ENCODE assay signal across 1 cellular context in genomic region chr3:183635431-183636220, GRCh38.
TF ChIP-seq lines count a peak whose summit lies in the region.

TSS of gene KLHL24 (plus strand) at chr3:183635623. CDS start at chr3:183650357, 14,734 bp downstream.

TF ChIP-seq in HepG2, 621 proteins besides CTCF, POLR2A, EP300 and RAD21 (continued from another document and continues in another):
- TF ChIP-seq ZNF83 (CRISPR knock-in tag; IDR thresholded peaks at IDR 0.05; ENCODE audit: borderline replicate concordance), result no peak
- no peak for TF ChIP-seq ZNF609 (CRISPR knock-in tag; IDR thresholded peaks at IDR 0.05; ENCODE audit: borderline replicate concordance)
- no peak for TF ChIP-seq ETV6 (CRISPR knock-in tag; conservative IDR thresholded peaks at IDR 0.05)
- no peak for TF ChIP-seq ZNF10 (CRISPR knock-in tag; IDR thresholded peaks at IDR 0.05; ENCODE audit: borderline replicate concordance, low read depth)
- TF ChIP-seq ISL2 (CRISPR knock-in tag; IDR thresholded peaks at IDR 0.05), result no peak; the same call in 1 of the 2 replicates
- TF ChIP-seq DNMT1 (CRISPR knock-in tag; IDR thresholded peaks at IDR 0.05), result no peak
- TF ChIP-seq MXD3 (CRISPR knock-in tag; IDR thresholded peaks at IDR 0.05), result peak; percentile 47; the same call in 1 of the 2 replicates
- no peak for TF ChIP-seq TOE1 (CRISPR knock-in tag; IDR thresholded peaks at IDR 0.05)
- TF ChIP-seq FOXA3 (CRISPR knock-in tag; IDR thresholded peaks at IDR 0.05), result no peak
- TF ChIP-seq GPN1 (CRISPR knock-in tag; IDR thresholded peaks at IDR 0.05; ENCODE audit: borderline replicate concordance), result no peak
- peak; percentile 47; the same call in 1 of the 2 replicates for TF ChIP-seq POLR2AphosphoS5 (IDR thresholded peaks at IDR 0.05; ENCODE audit: low read depth, low read length)
- peak; percentile 7 for TF ChIP-seq TEAD3 (CRISPR knock-in tag; optimal IDR thresholded peaks at IDR 0.05; ENCODE audit: borderline replicate concordance)
- TF ChIP-seq ZFP91 (CRISPR knock-in tag; IDR thresholded peaks at IDR 0.05; ENCODE audit: borderline replicate concordance), result peak; percentile 5; the same call in 1 of the 2 replicates
- no peak for TF ChIP-seq PPARG (CRISPR knock-in tag; conservative IDR thresholded peaks at IDR 0.05)
- TF ChIP-seq ZNF746 (CRISPR knock-in tag; IDR thresholded peaks at IDR 0.05), result no peak
- TF ChIP-seq ZHX1 (CRISPR knock-in tag; IDR thresholded peaks at IDR 0.05; ENCODE audit: low read depth), result no peak
- no peak for TF ChIP-seq NKX3-1 (CRISPR knock-in tag; IDR thresholded peaks at IDR 0.05)
- no peak for TF ChIP-seq HHEX (CRISPR knock-in tag; IDR thresholded peaks at IDR 0.05)
- TF ChIP-seq ZNF512B (CRISPR knock-in tag; IDR thresholded peaks at IDR 0.05; ENCODE audit: borderline replicate concordance), result no peak
- TF ChIP-seq NFAT5 (CRISPR knock-in tag; IDR thresholded peaks at IDR 0.05), result no peak
- no peak for TF ChIP-seq SKIL (CRISPR knock-in tag; IDR thresholded peaks at IDR 0.05; ENCODE audit: borderline replicate concordance)
- TF ChIP-seq ZNF788 (CRISPR knock-in tag; IDR thresholded peaks at IDR 0.05; ENCODE audit: borderline replicate concordance), result no peak
